ENCODE assay signal across 8 cellular contexts in the genomic region with DNA sequence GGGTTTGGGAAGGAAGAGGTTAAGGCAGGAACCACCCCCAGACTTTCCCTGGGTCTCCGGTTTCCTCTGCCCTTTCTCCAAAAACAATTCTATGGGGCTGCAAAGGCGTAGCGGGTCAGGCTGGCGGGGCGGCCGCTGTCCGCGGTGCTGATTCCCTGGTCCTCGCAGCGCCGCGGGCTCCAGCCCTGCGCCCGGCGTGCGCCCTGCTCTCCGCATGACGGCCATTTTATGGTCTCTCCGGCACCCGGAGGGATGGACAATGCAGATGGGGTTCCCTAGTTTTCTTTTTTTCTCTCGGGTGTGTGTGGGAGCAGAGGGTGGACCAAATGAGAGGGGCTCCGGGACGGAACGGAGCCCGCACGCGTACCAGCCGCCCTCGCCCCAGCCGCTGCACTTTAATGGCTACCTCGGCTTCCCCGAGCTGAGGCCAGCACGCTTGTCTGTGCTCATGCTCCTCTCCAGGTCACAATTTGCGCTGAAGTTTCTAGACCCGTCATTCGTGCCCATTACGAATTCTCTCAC. TPM values are rescaled to one million over a fixed set of nuclear protein-coding genes. Genes with fewer than 3 reads are reported as not detected.
A peak's percentile ranks its signal among the peaks of the same experiment; 100 is the strongest.
DNase-seq lines count a peak whose midpoint lies in the region; ATAC-seq and TF ChIP-seq lines count a peak whose summit lies in the region.

No MANE protein-coding gene starts in this region.

- peaks cover 0 to 21% (median 0%) of the 10 kb centered on the region in 8 donors for H3K9me3 ChIP-seq in spleen

- no peak for TF ChIP-seq CTCF in cardiac fibroblast (IDR thresholded peaks at IDR 0.05; ENCODE audit: low read depth, low read length)
- TF ChIP-seq CTCF in spleen (IDR thresholded peaks at IDR 0.05 in 8 of 11, conservative IDR thresholded peaks at IDR 0.05 in 3 of 11), result no peak

- H3K27me3 ChIP-seq in spleen (replicated peaks in 1 of 7), result peaks cover 4 to 75% (median 41%) of the 10 kb centered on the region in 7 donors

- no peaks in the 10 kb centered on the region for H3K36me3 ChIP-seq in spleen

- no peak for TF ChIP-seq POLR2A in spleen (IDR thresholded peaks at IDR 0.05)

- intact Hi-C loops in left colon (cut with DNase I, micrococcal nuclease), result no loop called here
- intact Hi-C loops in spleen (cut with DNase I; ENCODE audit: low total_unique reads), result no loop called here

- H3K4me3 ChIP-seq in cardiac fibroblast (replicated peaks in 1 of 2; ENCODE audit: low read depth in 2 of 2, low read length in 2 of 2) (no peak overlapping the region), spleen (peak overlapping the region in 1 of 8 donors; percentile 2)

- peaks cover 0 to 14% (median 0%) of the 10 kb centered on the region in 6 donors for H3K4me1 ChIP-seq in spleen

- 7 to 26% (median 12%) methylated on average over 19 to 37 of the region's 37 CpGs for WGBS in spleen, 5 donors

- DNase-seq in DMS 273 (lab: John Stamatoyannopoulos, UW; ENCODE audit: unreplicated experiment) (peak; percentile 83), HuH-7.5 (ENCODE audit: low spot score) (peak; percentile 20), cardiac fibroblast (ENCODE audit: low read depth in 2 of 2) (peak; percentile 36 to 46), left colon (peak in 1 of 2 donors; percentile 23), cortex of kidney (lab: John Stamatoyannopoulos, UW) (no peak), spleen (no peak)

- ATAC-seq in left colon (peak; percentile 62), GM21367 (IDR thresholded peaks at IDR 0.05; ENCODE audit: unreplicated experiment) (no peak), HG03025 (IDR thresholded peaks at IDR 0.05; ENCODE audit: low FRiP score, unreplicated experiment) (no peak)

- H3K27ac ChIP-seq in spleen, result no peak overlapping the region

RNA-seq across cellular contexts. Expression of a gene that starts 1.6 kb away (rescaled TPM):
- total RNA-seq in left colon, result under 1 TPM; 0.03 to 0.14 TPM
- not detected for total RNA-seq in spleen
- not detected for polyA plus RNA-seq in spleen

Comparison
In these comparisons a context has a peak if more than half of its experiments do, and no peak if none do; other contexts are left out.
1. DNase-seq: peak in DMS 273 (single experiment), HuH-7.5 (single experiment) and cardiac fibroblast (2 of 2); none in cortex of kidney (single experiment) and spleen (single experiment).